In genomic region chr14:94747153-94747552, GRCh38 we compare ENCODE assay signal across 4 cellular contexts. TPM values are rescaled to one million over a fixed set of nuclear protein-coding genes. Genes with fewer than 3 reads are reported as not detected.
"Had no signal": no experiment of that assay in that cellular context is flagged by ENCODE, and none has a peak within 500 bp of the region (broad histone marks: within the 10 kb centered on the region; RNA-seq: fewer than 3 reads in every experiment).

No MANE protein-coding gene starts in this region.

RNA-seq across cellular contexts. Expression of gene GSC, which starts 22.8 kb away (rescaled TPM):
- total RNA-seq: HT-29, IMR-90, K562 had no signal
- polyA plus RNA-seq: IgD-negative memory B cell, IMR-90, K562 had no signal
